ENCODE assay signal across 31 cellular contexts in the genomic region with DNA sequence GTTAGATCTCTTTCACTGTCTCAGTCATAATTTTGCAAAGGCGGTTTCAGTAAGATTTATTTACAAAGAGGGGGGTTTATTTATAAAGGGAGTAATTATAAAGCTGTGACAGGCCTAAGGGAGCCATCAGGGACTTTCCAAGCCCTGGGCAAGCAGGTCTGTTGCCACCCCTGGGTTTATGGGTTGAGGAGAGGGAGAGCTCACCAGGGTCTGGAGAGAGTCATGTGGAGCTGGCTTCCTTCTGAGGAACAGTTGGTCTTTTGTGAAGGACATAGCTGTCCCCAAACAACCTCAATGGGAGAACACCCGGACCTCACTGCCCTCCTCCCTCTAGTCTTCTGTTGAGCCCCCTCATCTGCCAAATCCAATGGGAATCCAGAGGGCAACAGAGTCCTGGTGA. TPM values are rescaled to one million over a fixed set of nuclear protein-coding genes. Genes with fewer than 3 reads are reported as not detected.
"Had no signal": no experiment of that assay in that cellular context is flagged by ENCODE, and none has a peak within 500 bp of the region (broad histone marks: within the 10 kb centered on the region; RNA-seq: fewer than 3 reads in every experiment).

No MANE protein-coding gene starts in this region.

- H3K4me3 Mint-ChIP-seq: activated B cell treated with CpG ODN at 0.5 μM for 24 hours; activated CD4-positive, alpha-beta T cell treated with anti-CD3 and anti-CD28 coated beads for 36 hours; activated CD8-positive, alpha-beta T cell treated with anti-CD3 and anti-CD28 coated beads for 36 hours; activated naive CD8-positive, alpha-beta T cell; activated T-cell treated with anti-CD3 and anti-CD28 coated beads, Interleukin-2, amount 50 U/mL, for 4 hours; immature natural killer cell; mesothelial cell of epicardium; nephron progenitor cell had no signal

- H3K36me3 Mint-ChIP-seq: activated naive CD8-positive, alpha-beta T cell; mesothelial cell of epicardium had no signal

- H3K4me1 Mint-ChIP-seq: mesothelial cell of epicardium had no signal

- H3K27ac Mint-ChIP-seq: activated CD4-positive, alpha-beta T cell treated with anti-CD3 and anti-CD28 coated beads for 36 hours; activated CD8-positive, alpha-beta T cell treated with anti-CD3 and anti-CD28 coated beads for 36 hours; activated naive CD8-positive, alpha-beta T cell; mesothelial cell of epicardium; nephron progenitor cell had no signal

- DNase-seq: activated B cell treated with CpG ODN at 0.5 μM for 24 hours; activated CD4-positive, alpha-beta T cell treated with anti-CD3 and anti-CD28 coated beads for 36 hours; activated CD8-positive, alpha-beta T cell treated with anti-CD3 and anti-CD28 coated beads for 36 hours; activated naive CD4-positive, alpha-beta T cell; activated T-cell treated with anti-CD3 and anti-CD28 coated beads, Interleukin-2, amount 50 U/mL, for 4 hours; adrenal gland; brain microvascular endothelial cell; central memory CD4-positive, alpha-beta T cell; effector memory CD4-positive, alpha-beta T cell; foreskin keratinocyte; immature natural killer cell; kidney glomerular epithelial cell; left lung; nephron progenitor cell; nucleus accumbens; retina; stimulated activated CD4-positive, alpha-beta T cell treated with anti-CD3 and anti-CD28 coated beads, Interleukin-2, amount 100 ng/mL, for 48 hours; stimulated activated CD8-positive, alpha-beta memory T cell treated with anti-CD3 and anti-CD28 coated beads, Interleukin-4, amount 100 ng/mL, for 48 hours; stimulated activated naive CD4-positive, alpha-beta T cell; T-helper 9 cell; testis; trophoblast cell had no signal

- H3K9me3 Mint-ChIP-seq: activated B cell treated with CpG ODN at 0.5 μM for 24 hours; activated CD8-positive, alpha-beta T cell treated with anti-CD3 and anti-CD28 coated beads for 36 hours; activated T-cell treated with anti-CD3 and anti-CD28 coated beads, Interleukin-2, amount 50 U/mL, for 4 hours; activated T-helper 2 cell treated with anti-CD3 and anti-CD28 coated beads, Interferon-gamma antibody, Interleukin-2, Interleukin-4, amounts not matched to agents 10 μg/mL and 5 μg/mL and 100 μg/mL, durations not matched to agents 14 hours and 24 hours and 36 hours; immature natural killer cell; mesothelial cell of epicardium; nephron progenitor cell had no signal

- ATAC-seq: activated CD4-positive, alpha-beta T cell treated with anti-CD3 and anti-CD28 coated beads for 36 hours; activated CD8-positive, alpha-beta T cell treated with anti-CD3 and anti-CD28 coated beads for 36 hours; activated T-cell treated with anti-CD3 and anti-CD28 coated beads, Interleukin-2, amount 50 U/mL, for 4 hours; foreskin keratinocyte; left lung had no signal

- H3K27me3 Mint-ChIP-seq: activated B cell treated with CpG ODN at 0.5 μM for 24 hours; activated naive CD8-positive, alpha-beta T cell had no signal

RNA-seq across cellular contexts. Expression of a gene that starts 52.6 kb away (rescaled TPM):
- total RNA-seq: activated B cell treated with CpG ODN at 0.5 μM for 24 hours; activated CD4-positive, alpha-beta T cell treated with anti-CD3 and anti-CD28 coated beads for 36 hours; activated CD8-positive, alpha-beta T cell treated with anti-CD3 and anti-CD28 coated beads for 36 hours; activated T-cell treated with anti-CD3 and anti-CD28 coated beads, Interleukin-2, amount 50 U/mL, for 4 hours; activated T-helper 2 cell treated with anti-CD3 and anti-CD28 coated beads, Interferon-gamma antibody, Interleukin-2, Interleukin-4, amounts not matched to agents 10 μg/mL and 5 μg/mL and 100 μg/mL, durations not matched to agents 14 hours and 24 hours and 36 hours; adrenal gland; ascending aorta; dermis microvascular lymphatic vessel endothelial cell; foreskin keratinocyte; hepatocyte; left lung; lung; mesothelial cell of epicardium; posterior vena cava; T-helper 1 cell treated with Interleukin-12 subunit alpha and Interleukin-12 subunit beta and Interleukin-4 antibody, amounts not matched to agents 30 ng/mL and 1 ng/mL, for 36 hours; testis had no signal

RNA-seq across cellular contexts. Expression of a gene that starts 55.6 kb away (rescaled TPM):
- total RNA-seq: activated CD8-positive, alpha-beta T cell treated with anti-CD3 and anti-CD28 coated beads for 36 hours; activated T-cell treated with anti-CD3 and anti-CD28 coated beads, Interleukin-2, amount 50 U/mL, for 4 hours; activated T-helper 2 cell treated with anti-CD3 and anti-CD28 coated beads, Interferon-gamma antibody, Interleukin-2, Interleukin-4, amounts not matched to agents 10 μg/mL and 5 μg/mL and 100 μg/mL, durations not matched to agents 14 hours and 24 hours and 36 hours; ascending aorta; dermis microvascular lymphatic vessel endothelial cell; foreskin keratinocyte; hepatocyte; T-helper 1 cell treated with Interleukin-12 subunit alpha and Interleukin-12 subunit beta and Interleukin-4 antibody, amounts not matched to agents 30 ng/mL and 1 ng/mL, for 36 hours had no signal
